ENCODE assay signal across 9 cellular contexts in the genomic region with DNA sequence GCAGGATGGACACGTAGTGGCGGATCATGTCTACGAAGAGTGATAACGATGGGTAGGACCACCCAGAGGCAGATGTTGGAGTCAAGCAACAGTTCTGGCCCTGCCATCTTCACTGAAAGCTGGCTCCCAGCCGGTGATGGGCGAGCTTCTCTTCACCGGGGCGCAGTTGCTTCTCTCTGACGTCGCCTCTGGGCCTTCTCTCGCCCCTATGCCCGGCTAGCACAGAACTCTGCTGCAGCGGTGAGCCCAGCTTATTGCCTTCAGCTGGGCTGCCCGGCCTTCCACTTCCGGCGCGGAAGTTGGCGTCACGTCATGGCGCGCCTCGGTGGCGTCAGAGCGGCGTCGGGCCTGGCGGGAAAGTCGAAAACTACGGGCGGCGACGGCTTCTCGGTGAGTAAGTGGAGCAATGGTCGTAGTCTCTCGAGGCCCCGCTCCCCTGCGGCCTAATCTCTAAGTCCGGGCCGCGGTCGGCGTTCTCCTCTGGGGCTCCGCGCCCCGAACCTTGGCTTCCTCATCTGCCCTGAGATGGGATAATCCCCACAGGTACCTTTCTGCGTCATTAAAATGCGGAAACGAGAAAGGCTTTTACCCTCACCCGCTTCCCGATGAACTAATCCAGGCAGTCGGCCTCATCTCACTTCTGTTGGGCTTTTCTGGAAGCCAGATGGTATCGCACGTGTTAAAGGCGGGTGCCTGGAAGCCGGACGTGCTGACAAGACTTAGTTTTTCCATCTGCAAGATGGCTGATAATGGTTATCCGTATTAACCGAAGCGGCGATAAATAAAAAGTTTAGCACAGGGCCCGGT. TPM values are rescaled to one million over a fixed set of nuclear protein-coding genes. Genes with fewer than 3 reads are reported as not detected.
DNase-seq lines count a peak whose midpoint lies in the region; ATAC-seq, FAIRE-seq and TF ChIP-seq lines count a peak whose summit lies in the region.
"Had no signal": no experiment of that assay in that cellular context is flagged by ENCODE, and none has a peak within 500 bp of the region (broad histone marks: within the 10 kb centered on the region; RNA-seq: fewer than 3 reads in every experiment).

A gene (plus strand): TSS at position 354 of the 807 bp plus-strand sequence. CDS start 2,221 bp downstream, outside the sequence.

- peaks cover 13% of the 10 kb centered on the region for H3K4me1 Mint-ChIP-seq in central memory CD8-positive, alpha-beta T cell

- H3K27ac ChIP-seq in keratinocyte (ENCODE audit: control insufficient read depth, insufficient read depth, low read length): peak within 1 kb of the TSS; percentile 93

- H3K27me3 ChIP-seq in keratinocyte (ENCODE audit: control insufficient read depth, extremely low read depth, insufficient read depth, low read length): no peaks in the 10 kb centered on the region

- no peaks in the 10 kb centered on the region for H3K27me3 Mint-ChIP-seq in central memory CD8-positive, alpha-beta T cell

- H2AFZ ChIP-seq in keratinocyte (ENCODE audit: control insufficient read depth, low read length): peak within 1 kb of the TSS; percentile 99

- peaks cover 26% of the 10 kb centered on the region for H3K36me3 Mint-ChIP-seq in central memory CD8-positive, alpha-beta T cell (ENCODE audit: insufficient read depth)

- ATAC-seq in GM18873 (IDR thresholded peaks at IDR 0.05; ENCODE audit: low FRiP score, unreplicated experiment) (peak; percentile 74), HG03108 (IDR thresholded peaks at IDR 0.05; ENCODE audit: unreplicated experiment) (peak; percentile 87)
- ATAC-seq in activated CD4-positive, CD25-positive, alpha-beta regulatory T cell treated with anti-CD3 and anti-CD28 coated beads, Interleukin-2, amount 50 U/mL, for 24 hours: peak; percentile 95 to 96
- ATAC-seq in central memory CD8-positive, alpha-beta T cell (replicated peaks; ENCODE audit: extremely low read depth, poor library complexity, severe bottlenecking): peak; percentile 96

- H3K4me3 ChIP-seq in keratinocyte (ENCODE audit: control insufficient read depth in 2 of 3, extremely low read depth in 1 of 3, insufficient read depth in 2 of 3, low read depth in 1 of 3, low read length in 3 of 3): peak within 1 kb of the TSS; percentile 81 to 99 (median 86)

- peaks cover 3% of the 10 kb centered on the region for H3K9me1 ChIP-seq in keratinocyte (ENCODE audit: control insufficient read depth, extremely low read depth, insufficient read depth, low read length)

- no peak for TF ChIP-seq CTCF in keratinocyte (optimal IDR thresholded peaks at IDR 0.05 in 1 of 3, IDR thresholded peaks at IDR 0.05 in 1 of 3, conservative IDR thresholded peaks at IDR 0.05 in 1 of 3; ENCODE audit: extremely low read depth in 1 of 3, insufficient read depth in 2 of 3, low read length in 3 of 3)

- dilution Hi-C loops in keratinocyte (cut with MboI; ENCODE audit: extremely low pct_ligation_motif_present, low sequenced_read_pairs): no loop called here

- H3K9me3 ChIP-seq in keratinocyte (ENCODE audit: control insufficient read depth, low read depth, low read length): no peaks in the 10 kb centered on the region

- H4K20me1 ChIP-seq in keratinocyte (ENCODE audit: control insufficient read depth, extremely low read depth, insufficient read depth, low read length): no peaks in the 10 kb centered on the region

- peak; percentile 89 for DNase-seq in AG08396 (ENCODE audit: low spot score)
- DNase-seq in NCI-H446 (lab: John Stamatoyannopoulos, UW): peak; percentile 37 to 72
- DNase-seq in central memory CD8-positive, alpha-beta T cell (ENCODE audit: low spot score in 2 of 2): peak; percentile 94 to 96
- no peak for DNase-seq in keratinocyte (ENCODE audit: low read depth, low spot score)
- peak; percentile 87 to 94 (median 88) for DNase-seq in stimulated activated CD4-positive, alpha-beta T cell treated with anti-CD3 and anti-CD28 coated beads, Interleukin-12 subunit alpha, Interleukin-12 subunit beta, amount 100 ng/mL, for 48 hours (ENCODE audit: low read depth in 2 of 3, low spot score in 1 of 3)

- H3K27ac Mint-ChIP-seq in central memory CD8-positive, alpha-beta T cell (ENCODE audit: low read depth): peak within 1 kb of the TSS; percentile 96

- peaks cover 9 to 13% of the 10 kb centered on the region in 2 experiments for H3K36me3 ChIP-seq in keratinocyte (ENCODE audit: control insufficient read depth in 2 of 2, extremely low read depth in 1 of 2, insufficient read depth in 2 of 2, low read length in 2 of 2)

- H3K9ac ChIP-seq in keratinocyte (ENCODE audit: control insufficient read depth, extremely low read depth, insufficient read depth, low read length): peak within 1 kb of the TSS; percentile 94

- H3K4me3 Mint-ChIP-seq in central memory CD8-positive, alpha-beta T cell: peak within 1 kb of the TSS; percentile 92

- H3K4me1 ChIP-seq in keratinocyte (ENCODE audit: control insufficient read depth, extremely low read depth, insufficient read depth, low read length): peaks cover 25% of the 10 kb centered on the region

- H3K4me2 ChIP-seq in keratinocyte (ENCODE audit: control insufficient read depth, extremely low read depth, insufficient read depth, low read depth, low read length): peak within 1 kb of the TSS; percentile 90

- no peak for FAIRE-seq in keratinocyte (lab: Jason Lieb, UNC)
- FAIRE-seq: TTC549 had no signal

- H3K9me3 Mint-ChIP-seq in central memory CD8-positive, alpha-beta T cell: no peaks in the 10 kb centered on the region

- peaks cover 25% of the 10 kb centered on the region for H3K79me2 ChIP-seq in keratinocyte (ENCODE audit: control insufficient read depth, insufficient read depth, low read length)

RNA-seq across cellular contexts. Expression of the gene that starts here (rescaled TPM):
- 3.4 to 20.8 TPM (median 12.5 TPM) in 3 replicates for polyA plus RNA-seq in keratinocyte
- 2.5 TPM for polyA plus RNA-seq in keratinocyte (2011; ENCODE audit: low read depth)
- 3.3 and 4.3 TPM in 2 replicates for polyA plus RNA-seq in keratinocyte (2011; cell fraction: cytosol; rRNA removed)
- polyA plus RNA-seq in keratinocyte (2011; cell fraction: nucleus; rRNA removed): 11.5 and 19.7 TPM in 2 replicates
- 2.1 and 11.7 TPM in 2 replicates for polyA plus RNA-seq in keratinocyte (2012; ENCODE audit: low replicate concordance)
- polyA minus RNA-seq in keratinocyte: 8.1 to 23.7 TPM (median 10.2 TPM) in 3 replicates
- 5.9 TPM for polyA minus RNA-seq in keratinocyte (2011; cell fraction: cytosol; rRNA and poly(A)+ RNA removed)
- polyA minus RNA-seq in keratinocyte (2011; cell fraction: nucleus; rRNA and poly(A)+ RNA removed): 6.2 and 7.3 TPM in 2 replicates
